Comparison of ENCODE assay signal across 8 cellular contexts in the genomic region with DNA sequence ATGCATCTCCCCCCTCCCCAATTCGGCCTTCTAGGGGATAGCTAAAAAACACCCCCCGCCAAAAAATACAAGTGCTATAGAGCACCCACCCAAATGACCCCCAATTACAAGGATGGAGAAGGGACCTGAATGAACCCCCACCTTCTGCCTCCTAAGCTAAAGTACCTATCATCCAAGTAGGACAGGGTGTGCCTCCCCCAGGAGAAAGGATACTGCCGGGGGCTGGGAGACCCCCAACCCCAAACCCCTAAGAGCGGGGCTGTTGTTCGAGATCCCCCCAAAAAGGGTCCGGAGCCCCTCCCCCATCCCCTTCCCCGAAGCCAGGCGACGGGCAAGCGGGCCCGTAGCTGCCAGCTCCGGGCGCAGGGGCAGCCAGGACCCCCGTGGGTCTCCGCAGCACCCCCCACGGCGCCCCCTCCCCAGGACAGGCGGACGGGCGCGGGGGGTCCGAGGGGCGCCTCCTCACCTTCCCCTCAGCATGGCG. TPM values are rescaled to one million over a fixed set of nuclear protein-coding genes. Genes with fewer than 3 reads are reported as not detected.
DNase-seq lines count a peak whose midpoint lies in the region; ATAC-seq and TF ChIP-seq lines count a peak whose summit lies in the region.

No MANE protein-coding gene starts in this region.

- peak overlapping the region; percentile 99 to 100 (median 100) for H3K27ac Mint-ChIP-seq in IgD-negative memory B cell
- peak overlapping the region; percentile 99 to 100 (median 100) for H3K27ac Mint-ChIP-seq in naive thymus-derived CD4-positive, alpha-beta T cell

- peak overlapping the region; percentile 97 to 100 (median 99) for H3K4me3 Mint-ChIP-seq in IgD-negative memory B cell
- peak overlapping the region; percentile 93 to 100 (median 96) for H3K4me3 Mint-ChIP-seq in naive thymus-derived CD4-positive, alpha-beta T cell

- intact Hi-C loops in naive thymus-derived CD4-positive, alpha-beta T cell (cut with micrococcal nuclease) = loop anchor here (1.0 to 10.0 kb wide), 12 partner anchors 17 to 1761 kb away; a partner anchor contains a TSS

- peaks cover 32 to 40% of the 10 kb centered on the region in 2 donors for H3K4me1 ChIP-seq in naive thymus-derived CD4-positive, alpha-beta T cell (ENCODE audit: control insufficient read depth in 2 of 2, insufficient read depth in 2 of 2, low read length in 2 of 2)

- H3K27me3 ChIP-seq in naive thymus-derived CD4-positive, alpha-beta T cell (ENCODE audit: control insufficient read depth in 2 of 2, insufficient read depth in 2 of 2, low read length in 2 of 2) = no peaks in the 10 kb centered on the region

- POLR2A ChIA-PET in naive thymus-derived CD4-positive, alpha-beta T cell (lab: Charles Lee) = interaction anchor here (0.6 to 12.0 kb wide), 16 partner anchors 9 to 163 kb away, joined by 3 to 184 read pairs (median 7); a partner anchor contains a TSS

- CTCF ChIA-PET in naive thymus-derived CD4-positive, alpha-beta T cell (lab: Charles Lee) = interaction anchor here (0.5 to 1.0 kb wide), 4 partner anchors 12 to 315 kb away, joined by 3 to 4 read pairs (median 3); no protein-coding TSS in a partner anchor

- DNase-seq in AG09309 (ENCODE audit: low read depth) (no peak), choroid plexus epithelial cell (ENCODE audit: low read depth) (no peak), NCI-H345 (lab: John Stamatoyannopoulos, UW) (no peak), cerebellum (ENCODE audit: low spot score) (no peak)
- DNase-seq in naive thymus-derived CD4-positive, alpha-beta T cell = no peak

- TF ChIP-seq CTCF in AG09309 (IDR thresholded peaks at IDR 0.05; ENCODE audit: control insufficient read depth, insufficient read depth, low read depth, low read length, missing control alignments) (no peak), choroid plexus epithelial cell (conservative IDR thresholded peaks at IDR 0.05; ENCODE audit: low read depth, low read length) (no peak)

- peaks cover 0 to 20% (median 0%) of the 10 kb centered on the region in 3 experiments for H3K36me3 ChIP-seq in naive thymus-derived CD4-positive, alpha-beta T cell (ENCODE audit: control insufficient read depth in 2 of 3, insufficient read depth in 3 of 3, low read length in 3 of 3)

- peaks cover 5% of the 10 kb centered on the region for H3K36me3 Mint-ChIP-seq in IgD-negative memory B cell
- H3K36me3 Mint-ChIP-seq in naive thymus-derived CD4-positive, alpha-beta T cell = peaks cover 0 to 27% (median 10%) of the 10 kb centered on the region in 5 donors

- no peaks in the 10 kb centered on the region for H3K27me3 Mint-ChIP-seq in IgD-negative memory B cell
- peaks cover 0 to 2% (median 0%) of the 10 kb centered on the region in 5 donors for H3K27me3 Mint-ChIP-seq in naive thymus-derived CD4-positive, alpha-beta T cell

- H3K9me3 ChIP-seq in naive thymus-derived CD4-positive, alpha-beta T cell (ENCODE audit: control insufficient read depth in 2 of 3, low read length in 3 of 3) = no peaks in the 10 kb centered on the region

- no peak for ATAC-seq in naive thymus-derived CD4-positive, alpha-beta T cell
- ATAC-seq in GM18519 (IDR thresholded peaks at IDR 0.05; ENCODE audit: low FRiP score, unreplicated experiment) (no peak), GM21737 (IDR thresholded peaks at IDR 0.05; ENCODE audit: unreplicated experiment) (no peak)

- peaks cover 31 to 43% (median 35%) of the 10 kb centered on the region in 3 donors for H3K4me1 Mint-ChIP-seq in IgD-negative memory B cell
- peaks cover 37 to 53% (median 50%) of the 10 kb centered on the region in 7 donors for H3K4me1 Mint-ChIP-seq in naive thymus-derived CD4-positive, alpha-beta T cell

- H3K9me3 Mint-ChIP-seq in IgD-negative memory B cell = no peaks in the 10 kb centered on the region
- peaks cover 0 to 5% (median 0%) of the 10 kb centered on the region in 11 donors for H3K9me3 Mint-ChIP-seq in naive thymus-derived CD4-positive, alpha-beta T cell

- H3K4me3 ChIP-seq in AG09309 (ENCODE audit: control insufficient read depth, low read depth, low read length) = peak overlapping the region; percentile 86
- peak overlapping the region; percentile 88 for H3K4me3 ChIP-seq in choroid plexus epithelial cell (ENCODE audit: low read depth, low read length)
- peak overlapping the region; percentile 84 for H3K4me3 ChIP-seq in naive thymus-derived CD4-positive, alpha-beta T cell (ENCODE audit: low read length)

- peak overlapping the region; percentile 99 for H3K27ac ChIP-seq in naive thymus-derived CD4-positive, alpha-beta T cell (ENCODE audit: low read depth, low read length)

RNA-seq across cellular contexts. Expression of a gene that starts 1.9 kb away (rescaled TPM):
- 3.5 TPM for polyA plus RNA-seq in IgD-negative memory B cell
- 100 to 1,000 TPM in 1 of 5 experiments, 10 to 100 TPM in 4; 53.6 to 123 (median 73.0) TPM for total RNA-seq in naive thymus-derived CD4-positive, alpha-beta T cell
- polyA plus RNA-seq in naive thymus-derived CD4-positive, alpha-beta T cell = 1 to 10 TPM; 2.0 to 2.3 TPM
- total RNA-seq in cerebellum = 16.8 TPM

RNA-seq across cellular contexts. Expression of a gene that starts 18.9 kb away (rescaled TPM):
- 77.7 TPM for polyA plus RNA-seq in IgD-negative memory B cell
- total RNA-seq in naive thymus-derived CD4-positive, alpha-beta T cell = 100 to 1,000 TPM in 1 of 5 experiments, 10 to 100 TPM in 4; 34.3 to 115 (median 46.4) TPM
- polyA plus RNA-seq in naive thymus-derived CD4-positive, alpha-beta T cell = 100 to 1,000 TPM; 145 to 181 TPM
- total RNA-seq in cerebellum = 47.5 TPM
